ENCODE assay signal across 11 cellular contexts in genomic region chr20:45611054-45611453, GRCh38. TPM values are rescaled to one million over a fixed set of nuclear protein-coding genes. Genes with fewer than 3 reads are reported as not detected.
A peak's percentile ranks its signal among the peaks of the same experiment; 100 is the strongest.
DNase-seq lines count a peak whose midpoint lies in the region; ATAC-seq, FAIRE-seq and TF ChIP-seq lines count a peak whose summit lies in the region.
"Had no signal": no experiment of that assay in that cellular context is flagged by ENCODE, and none has a peak within 500 bp of the region (broad histone marks: within the 10 kb centered on the region; RNA-seq: fewer than 3 reads in every experiment).

No MANE protein-coding gene starts in this region.

- DNase-seq in activated T-cell treated with anti-CD3 and anti-CD28 coated beads for 24 hours (ENCODE audit: low read depth) (peak; percentile 48), SW480 (ENCODE audit: low spot score) (peak; percentile 91), glomerular visceral epithelial cell (ENCODE audit: extremely low spot score) (peak; percentile 65), GM12891 (ENCODE audit: insufficient read length, low spot score) (no peak), GM10266 (ENCODE audit: extremely low spot score) (no peak), amniotic stem cell (lab: John Stamatoyannopoulos, UW) (no peak)
- no peak for DNase-seq in activated T-cell treated with anti-CD3 and anti-CD28 coated beads, Interleukin-2, amount 50 U/mL, for 1 hour
- peak; percentile 52 for DNase-seq in stimulated activated naive CD8-positive, alpha-beta T cell treated with anti-CD3 and anti-CD28 coated beads, Interleukin-15, Interleukin-2, amounts not matched to agents 100 U/mL and 50 U/mL, for 24 hours
- DNase-seq: Calu3 had no signal

- no peak for TF ChIP-seq CTCF in GM10266 (IDR thresholded peaks at IDR 0.05; ENCODE audit: control insufficient read depth, insufficient read depth, low read depth, missing control alignments)

- peak; percentile 95 for ATAC-seq in stimulated activated naive CD8-positive, alpha-beta T cell treated with anti-CD3 and anti-CD28 coated beads, Interleukin-15, Interleukin-2, amounts not matched to agents 100 U/mL and 50 U/mL, for 24 hours
- ATAC-seq: Right ventricle myocardium inferior had no signal

- TF ChIP-seq POLR2A in GM12891 (IDR thresholded peaks at IDR 0.05; ENCODE audit: low read depth, low read length): no peak

- FAIRE-seq in GM12891 (lab: Jason Lieb, UNC): no peak
- FAIRE-seq: islet of Langerhans had no signal

TF ChIP-seq in GM12891, 5 proteins besides CTCF, POLR2A, EP300 and RAD21:
- no peak for TF ChIP-seq POLR2AphosphoS5 (IDR thresholded peaks at IDR 0.05; ENCODE audit: low read depth, low read length)
- TF ChIP-seq SPI1 (IDR thresholded peaks at IDR 0.05; ENCODE audit: low read depth, low read length): no peak

RNA-seq across cellular contexts. Expression of gene WFDC10A, which starts 18.5 kb away (rescaled TPM):
- polyA plus RNA-seq in GM12891 (2012; ENCODE audit: low read depth, missing spikeins): not detected

RNA-seq across cellular contexts. Expression of gene WFDC9, which starts 20.0 kb away (rescaled TPM):
- not detected for polyA plus RNA-seq in GM12891 (2012; ENCODE audit: low read depth, missing spikeins)

RNA-seq across cellular contexts. Expression of gene WFDC8, which starts 32.0 kb away (rescaled TPM):
- not detected for polyA plus RNA-seq in GM12891 (2012; ENCODE audit: low read depth, missing spikeins)

RNA-seq across cellular contexts. Expression of gene WFDC11, which starts 59.0 kb away (rescaled TPM):
- not detected for polyA plus RNA-seq in GM12891 (2012; ENCODE audit: low read depth, missing spikeins)

Comparison
In these comparisons a context has a peak if more than half of its experiments do, and no peak if none do; other contexts are left out.
1. DNase-seq: peak in activated T-cell treated with anti-CD3 and anti-CD28 coated beads for 24 hours (single experiment), SW480 (single experiment), glomerular visceral epithelial cell (single experiment) and stimulated activated naive CD8-positive, alpha-beta T cell treated with anti-CD3 and anti-CD28 coated beads, Interleukin-15, Interleukin-2, amounts not matched to agents 100 U/mL and 50 U/mL, for 24 hours (single experiment); none in activated T-cell treated with anti-CD3 and anti-CD28 coated beads, Interleukin-2, amount 50 U/mL, for 1 hour (single experiment), GM12891 (single experiment), GM10266 (single experiment) and amniotic stem cell (single experiment).